Comparison of ENCODE assay signal across 21 cellular contexts in the genomic region with DNA sequence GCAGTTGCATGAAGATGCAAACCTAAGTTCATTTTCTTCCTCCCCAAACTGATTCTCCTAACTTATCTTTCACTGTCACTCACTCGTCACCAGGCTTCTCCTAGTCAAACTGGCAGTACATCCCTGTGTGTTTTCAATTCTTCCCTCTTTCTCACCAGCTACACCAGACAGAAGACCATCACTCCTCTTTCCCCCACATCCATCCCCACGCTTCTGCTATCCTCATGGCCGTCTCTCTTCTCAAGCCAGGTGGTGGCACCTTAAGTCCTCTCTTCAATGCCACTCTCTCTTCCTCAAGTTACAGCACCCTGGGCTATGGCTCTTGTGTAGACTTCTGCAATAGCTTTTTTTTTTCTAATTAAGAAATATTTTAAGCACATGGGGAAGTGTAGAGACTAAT. TPM values are rescaled to one million over a fixed set of nuclear protein-coding genes. Genes with fewer than 3 reads are reported as not detected.
A peak's percentile ranks its signal among the peaks of the same experiment; 100 is the strongest.
DNase-seq lines count a peak whose midpoint lies in the region; ATAC-seq, FAIRE-seq and TF ChIP-seq lines count a peak whose summit lies in the region.
"Had no signal": no experiment of that assay in that cellular context is flagged by ENCODE, and none has a peak within 500 bp of the region (broad histone marks: within the 10 kb centered on the region; RNA-seq: fewer than 3 reads in every experiment).

No MANE protein-coding gene starts in this region.

- H3K27ac Mint-ChIP-seq in activated CD8-positive, alpha-beta memory T cell treated with anti-CD3 and anti-CD28 coated beads, Interleukin-2, amount 10 ng/mL, durations not matched to agents 7 days and 5 days = no peak overlapping the region
- H3K27ac Mint-ChIP-seq: H9 had no signal

- H3K27me3 ChIP-seq in K562 (ENCODE audit: control insufficient read depth in 2 of 2, insufficient read depth in 2 of 2, low read length in 2 of 2) = peaks cover 4 to 14% of the 10 kb centered on the region in 2 experiments; a peak in 3 of 5 replicates
- H3K27me3 ChIP-seq in stomach = peaks cover 0 to 12% (median 7%) of the 10 kb centered on the region in 3 donors
- 0 out of 2 replicates have a peak, but pooled peaks cover 6% of the 10 kb centered on the region for H3K27me3 ChIP-seq in GM23248 (replicated peaks; ENCODE audit: insufficient read depth)
- H3K27me3 ChIP-seq: BLaER1 had no signal

- TF ChIP-seq POLR2A in K562 (conservative IDR thresholded peaks at IDR 0.05) (no peak), stomach (IDR thresholded peaks at IDR 0.05) (no peak)

- H4K20me1 ChIP-seq in K562 (replicated peaks; ENCODE audit: control insufficient read depth, insufficient read depth, low read length) (no peaks in the 10 kb centered on the region; the same call in 1 of the 2 replicates), GM23248 (ENCODE audit: insufficient read depth) (no peaks in the 10 kb centered on the region)
- H4K20me1 ChIP-seq: BLaER1 had no signal

- H3K36me3 Mint-ChIP-seq in activated CD8-positive, alpha-beta memory T cell treated with anti-CD3 and anti-CD28 coated beads, Interleukin-2, amount 10 ng/mL, durations not matched to agents 7 days and 5 days = no peaks in the 10 kb centered on the region
- H3K36me3 Mint-ChIP-seq: CD4-positive, alpha-beta memory T cell had no signal

- H3K9me3 ChIP-seq in K562 (replicated peaks; ENCODE audit: control insufficient read depth, insufficient read depth, low read depth, low read length) (no peaks in the 10 kb centered on the region), stomach (no peaks in the 10 kb centered on the region), GM23248 (ENCODE audit: low read depth) (no peaks in the 10 kb centered on the region)
- H3K9me3 ChIP-seq: BLaER1 had no signal

- intact Hi-C loops in K562 (cut with micrococcal nuclease) = no loop called here
- intact Hi-C loops in stomach (cut with DNase I; ENCODE audit: low total_unique reads) = no loop called here

- peaks cover 23% of the 10 kb centered on the region for H3K27me3 Mint-ChIP-seq in activated CD8-positive, alpha-beta memory T cell treated with anti-CD3 and anti-CD28 coated beads, Interleukin-2, amount 10 ng/mL, durations not matched to agents 7 days and 5 days

- H3K4me2 ChIP-seq in K562 (ENCODE audit: insufficient read depth, low read length) (no peak overlapping the region), GM23248 (ENCODE audit: unreplicated experiment) (no peak overlapping the region)
- H3K4me2 ChIP-seq: BLaER1 had no signal

- no TSS peak for BruUV-seq in K562 (replicated peaks; lab: Mats Ljungman, UMichigan)

- no peaks in the 10 kb centered on the region for H3F3A ChIP-seq in GM23248 (ENCODE audit: insufficient read depth)

- no peak for TF ChIP-seq RAD21 in K562 (CRISPR knock-in tag; conservative IDR thresholded peaks at IDR 0.05 in 1 of 2, IDR thresholded peaks at IDR 0.05 in 1 of 2)

- H3K4me3 ChIP-seq in K562 (no peak overlapping the region), stomach (no peak overlapping the region), GM23248 (no peak overlapping the region)
- H3K4me3 ChIP-seq: BLaER1 had no signal

- H3K9me1 ChIP-seq in K562 (ENCODE audit: control insufficient read depth, insufficient read depth, low read length) = no peaks in the 10 kb centered on the region

- no peaks in the 10 kb centered on the region for H3K9me3 Mint-ChIP-seq in activated CD8-positive, alpha-beta memory T cell treated with anti-CD3 and anti-CD28 coated beads, Interleukin-2, amount 10 ng/mL, durations not matched to agents 7 days and 5 days (ENCODE audit: low read depth)

- H3K4me1 ChIP-seq in K562 (replicated peaks in 1 of 2; ENCODE audit: control insufficient read depth in 2 of 2, insufficient read depth in 2 of 2, low read length in 2 of 2) (peaks cover 0 to 4% of the 10 kb centered on the region in 2 experiments; a peak in 3 of 5 replicates), stomach (no peaks in the 10 kb centered on the region), GM23248 (ENCODE audit: insufficient read depth) (no peaks in the 10 kb centered on the region)

- in situ Hi-C loops in K562 (cut with MboI) (no loop called here), GM23248 (cut with MboI) (no loop called here)

- no peaks in the 10 kb centered on the region for H3K79me2 ChIP-seq in K562 (ENCODE audit: control insufficient read depth, insufficient read depth, low read length)
- no peaks in the 10 kb centered on the region for H3K79me2 ChIP-seq in GM23248 (ENCODE audit: insufficient read depth)

- no peaks in the 10 kb centered on the region for H3K9me2 ChIP-seq in GM23248 (ENCODE audit: insufficient read depth)

- FAIRE-seq in K562 (lab: Jason Lieb, UNC) = no peak
- FAIRE-seq: GM12892, GM18507, H1 had no signal

- CTCF ChIA-PET in activated CD8-positive, alpha-beta memory T cell treated with anti-CD3 and anti-CD28 coated beads, Interleukin-2, amount 10 ng/mL, durations not matched to agents 7 days and 5 days (lab: Charles Lee) = interaction anchor here (1.0 to 1.1 kb wide), 2 partner anchors 12 to 59 kb away, joined by 3 read pairs; no protein-coding TSS in a partner anchor
- CTCF ChIA-PET in K562 (lab: Yijun Ruan, JAX; ENCODE audit: low intra/inter-chr PET ratio) = no interaction called here

- no peak overlapping the region for H3K9ac ChIP-seq in K562 (ENCODE audit: insufficient read depth in 1 of 2, low read depth in 2 of 2, low read length in 2 of 2)
- no peak overlapping the region for H3K9ac ChIP-seq in GM23248
- H3K9ac ChIP-seq: BLaER1 had no signal

- no peak for TF ChIP-seq EP300 in K562 (IDR thresholded peaks at IDR 0.05; ENCODE audit: low read length)
- no peak for TF ChIP-seq EP300 in stomach (IDR thresholded peaks at IDR 0.05)

- no peak for ATAC-seq in activated CD8-positive, alpha-beta memory T cell treated with anti-CD3 and anti-CD28 coated beads, Interleukin-2, amount 10 ng/mL, durations not matched to agents 7 days and 5 days
- no peak; the same call in 2 of the 3 replicates for ATAC-seq in K562
- no peak for ATAC-seq in left lobe of liver

- 5% methylated on average over 3 of the region's 3 CpGs for WGBS in K562 (ENCODE audit: insufficient coverage, low coverage, missing lambda C conversion rate)
- WGBS in stomach, 5 donors = 61 to 71% (median 64%) methylated on average over 3 of the region's 3 CpGs
- WGBS in GM23248 (ENCODE audit: low coverage in 1 of 2, low lambda C conversion rate in 2 of 2, missing lambda C conversion rate in 2 of 2), 2 experiments = 32 to 33% methylated on average over 3 of the region's 3 CpGs

- peaks cover 9% of the 10 kb centered on the region for H3K4me1 Mint-ChIP-seq in activated CD8-positive, alpha-beta memory T cell treated with anti-CD3 and anti-CD28 coated beads, Interleukin-2, amount 10 ng/mL, durations not matched to agents 7 days and 5 days

- POLR2A ChIA-PET in K562 (lab: Yijun Ruan, JAX) = interaction anchor here (0.6 to 1.3 kb wide), 4 partner anchors 11 to 18 kb away, joined by 3 to 5 read pairs (median 4); a partner anchor contains a TSS

- TF ChIP-seq CTCF in K562 (IDR thresholded peaks at IDR 0.05 in 2 of 3, conservative IDR thresholded peaks at IDR 0.05 in 1 of 3; ENCODE audit: insufficient read depth in 2 of 3, low read depth in 1 of 3, low read length in 3 of 3) (no peak), stomach (IDR thresholded peaks at IDR 0.05) (no peak)

- no peak overlapping the region for H3K4me3 Mint-ChIP-seq in activated CD8-positive, alpha-beta memory T cell treated with anti-CD3 and anti-CD28 coated beads, Interleukin-2, amount 10 ng/mL, durations not matched to agents 7 days and 5 days
- H3K4me3 Mint-ChIP-seq: CD4-positive, alpha-beta memory T cell; H9 had no signal

- H3K36me3 ChIP-seq in K562 (ENCODE audit: control insufficient read depth, insufficient read depth, low read length) (no peaks in the 10 kb centered on the region), stomach (no peaks in the 10 kb centered on the region), GM23248 (ENCODE audit: low read depth) (no peaks in the 10 kb centered on the region)
- H3K36me3 ChIP-seq: BLaER1 had no signal

- peak; percentile 3 for DNase-seq in activated CD8-positive, alpha-beta memory T cell treated with anti-CD3 and anti-CD28 coated beads, Interleukin-2, amount 50 U/mL, for 48 hours
- DNase-seq in activated CD8-positive, alpha-beta memory T cell treated with anti-CD3 and anti-CD28 coated beads, Interleukin-2, amount 10 ng/mL, durations not matched to agents 7 days and 5 days = no peak
- DNase-seq in K562 (ENCODE audit: extremely low read depth in 1 of 4, low spot score in 3 of 4) (no peak), left lobe of liver (ENCODE audit: low spot score) (peak; percentile 8), OCI-M2 (lab: John Stamatoyannopoulos, UW; ENCODE audit: unreplicated experiment) (no peak), stomach (no peak), GM23248 (no peak)
- DNase-seq: 8988T; CD4-positive, alpha-beta memory T cell; DMS153; DMS79; GDM1; H9 had no signal

- H2AFZ ChIP-seq in K562 (ENCODE audit: low read depth, low read length) = no peak overlapping the region
- H2AFZ ChIP-seq in GM23248 = no peak overlapping the region

- no peak overlapping the region for H3K27ac ChIP-seq in K562 (ENCODE audit: extremely low read depth, low read depth, low read length)
- H3K27ac ChIP-seq in stomach = no peak overlapping the region
- H3K27ac ChIP-seq in GM23248 = no peak overlapping the region
- H3K27ac ChIP-seq: BLaER1 had no signal

RNA-seq across cellular contexts. Expression of a gene that starts 14.4 kb away (rescaled TPM):
- not detected for total RNA-seq in activated CD8-positive, alpha-beta memory T cell treated with anti-CD3 and anti-CD28 coated beads, Interleukin-2, amount 10 ng/mL, durations not matched to agents 7 days and 5 days
- not detected in 2 replicates for total RNA-seq in K562 (2011; cell fraction: chromatin; rRNA removed; ENCODE audit: low replicate concordance)
- not detected in 2 replicates for total RNA-seq in K562 (2011; cell fraction: nucleolus; rRNA removed)
- total RNA-seq in K562 (2011; cell fraction: nucleoplasm; rRNA removed) = not detected in 2 replicates
- total RNA-seq in K562 (2014; rRNA removed) = not detected in 2 replicates
- total RNA-seq in K562 (2014; rRNA removed; fragmentation: Illumina TruSeq; extraction: Trizol) = not detected in 2 replicates
- not detected in 2 replicates for total RNA-seq in K562 (2015; rRNA removed; fragmentation: Illumina TruSeq; extraction: Trizol)
- total RNA-seq in K562 (2021) = not detected in 2 replicates
- not detected in 2 replicates for polyA plus RNA-seq in K562 (2011; rRNA removed)
- not detected in 2 replicates for polyA plus RNA-seq in K562 (2011; cell fraction: cytosol; rRNA removed)
- not detected in 2 replicates for polyA plus RNA-seq in K562 (2011; cell fraction: nucleus; rRNA removed)
- not detected in 2 replicates for polyA plus RNA-seq in K562 (2012)
- not detected in 2 replicates for polyA plus RNA-seq in K562 (2014; fragmentation: Illumina TruSeq; extraction: Trizol)
- not detected for polyA plus RNA-seq in K562 (2014; fragmentation: Nextera tagmentation; extraction: Ambion mirVana)
- polyA plus RNA-seq in K562 (2014; rRNA removed) = not detected in 2 replicates
- polyA minus RNA-seq in K562 (2011; rRNA and poly(A)+ RNA removed) = not detected in 2 replicates
- polyA minus RNA-seq in K562 (2011; cell fraction: cytosol; rRNA and poly(A)+ RNA removed) = not detected in 2 replicates
- not detected in 2 replicates for polyA minus RNA-seq in K562 (2011; cell fraction: nucleus; rRNA and poly(A)+ RNA removed)
- total RNA-seq in left lobe of liver = 0.28 TPM
- total RNA-seq in stomach = 10 to 100 TPM in 1 of 5 donors, not detected in 4; 19.9 TPM
- polyA plus RNA-seq in stomach = 1 to 10 TPM in 2 of 3 donors, under 1 TPM in 1; 0.23 to 5.0 (median 1.5) TPM
- not detected in 2 replicates for total RNA-seq in GM23248 (2014; rRNA removed; shearing (Covaris generic))
- not detected in 2 replicates for polyA plus RNA-seq in GM23248 (2016; fragmentation: Nextera tagmentation; extraction: Ambion mirVana)
- total RNA-seq: A673, Daoy, H1 had no signal
- polyA plus RNA-seq: CD4-positive, alpha-beta memory T cell had no signal

RNA-seq across cellular contexts. Expression of a gene that starts 23.1 kb away (rescaled TPM):
- not detected for total RNA-seq in activated CD8-positive, alpha-beta memory T cell treated with anti-CD3 and anti-CD28 coated beads, Interleukin-2, amount 10 ng/mL, durations not matched to agents 7 days and 5 days
- total RNA-seq in K562 (2011; cell fraction: chromatin; rRNA removed; ENCODE audit: low replicate concordance) = not detected in 2 replicates
- not detected in 2 replicates for total RNA-seq in K562 (2011; cell fraction: nucleolus; rRNA removed)
- not detected in 2 replicates for total RNA-seq in K562 (2011; cell fraction: nucleoplasm; rRNA removed)
- not detected in 2 replicates for total RNA-seq in K562 (2014; rRNA removed)
- not detected in 2 replicates for total RNA-seq in K562 (2014; rRNA removed; fragmentation: Illumina TruSeq; extraction: Trizol)
- not detected in 2 replicates for total RNA-seq in K562 (2015; rRNA removed; fragmentation: Illumina TruSeq; extraction: Trizol)
- total RNA-seq in K562 (2021) = not detected in 2 replicates
- polyA plus RNA-seq in K562 (2011; rRNA removed) = not detected in 2 replicates
- not detected in 2 replicates for polyA plus RNA-seq in K562 (2011; cell fraction: cytosol; rRNA removed)
- polyA plus RNA-seq in K562 (2011; cell fraction: nucleus; rRNA removed) = not detected in 2 replicates
- polyA plus RNA-seq in K562 (2012) = not detected in 2 replicates
- not detected in 2 replicates for polyA plus RNA-seq in K562 (2014; fragmentation: Illumina TruSeq; extraction: Trizol)
- not detected for polyA plus RNA-seq in K562 (2014; fragmentation: Nextera tagmentation; extraction: Ambion mirVana)
- not detected in 2 replicates for polyA plus RNA-seq in K562 (2014; rRNA removed)
- not detected in 2 replicates for polyA minus RNA-seq in K562 (2011; rRNA and poly(A)+ RNA removed)
- not detected in 2 replicates for polyA minus RNA-seq in K562 (2011; cell fraction: cytosol; rRNA and poly(A)+ RNA removed)
- not detected in 2 replicates for polyA minus RNA-seq in K562 (2011; cell fraction: nucleus; rRNA and poly(A)+ RNA removed)
- total RNA-seq in left lobe of liver = not detected
- total RNA-seq in stomach = not detected
- polyA plus RNA-seq in stomach = not detected
- not detected in 2 replicates for total RNA-seq in GM23248 (2014; rRNA removed; shearing (Covaris generic))
- polyA plus RNA-seq in GM23248 (2016; fragmentation: Nextera tagmentation; extraction: Ambion mirVana) = not detected in 2 replicates
- total RNA-seq: A673; CD4-positive, alpha-beta memory T cell; Daoy; H1; H9 had no signal
- polyA plus RNA-seq: AG04450; CD4-positive, alpha-beta memory T cell had no signal

RNA-seq across cellular contexts. Expression of a gene that starts 23.7 kb away (rescaled TPM):
- total RNA-seq in activated CD8-positive, alpha-beta memory T cell treated with anti-CD3 and anti-CD28 coated beads, Interleukin-2, amount 10 ng/mL, durations not matched to agents 7 days and 5 days = 1 to 10 TPM; 1.9 to 2.7 TPM
- total RNA-seq in K562 (2011; cell fraction: chromatin; rRNA removed; ENCODE audit: low replicate concordance) = 1.7 and 1.9 TPM in 2 replicates
- total RNA-seq in K562 (2011; cell fraction: nucleolus; rRNA removed) = 2.0 and 4.3 TPM in 2 replicates
- 3.6 and 4.0 TPM in 2 replicates for total RNA-seq in K562 (2011; cell fraction: nucleoplasm; rRNA removed)
- total RNA-seq in K562 (2014; rRNA removed) (1.8 and 2.6 TPM in 2 replicates), K562 (2014; rRNA removed; fragmentation: Illumina TruSeq; extraction: Trizol) (1.2 and 1.4 TPM in 2 replicates), K562 (2015; rRNA removed; fragmentation: Illumina TruSeq; extraction: Trizol) (0.62 and 0.64 TPM in 2 replicates), K562 (2021) (1.9 and 2.2 TPM in 2 replicates), left lobe of liver (0.08 TPM), stomach (under 1 TPM in 1 of 5 donors, not detected in 4; 0.37 TPM)
- polyA plus RNA-seq in K562 (2011; rRNA removed) (0.34 and 0.86 TPM in 2 replicates), K562 (2014; fragmentation: Illumina TruSeq; extraction: Trizol) (2.9 and 3.3 TPM in 2 replicates), K562 (2014; fragmentation: Nextera tagmentation; extraction: Ambion mirVana) (under 1 TPM; 0.20 to 0.27 TPM), K562 (2014; rRNA removed) (1.3 and 1.6 TPM in 2 replicates), stomach (under 1 TPM in 2 of 3 donors, not detected in 1; 0.08 to 0.12 TPM), GM23248 (2016; fragmentation: Nextera tagmentation; extraction: Ambion mirVana) (not detected in 2 replicates)
- polyA plus RNA-seq in K562 (2011; cell fraction: cytosol; rRNA removed) = 0.34 and 1.5 TPM in 2 replicates
- polyA plus RNA-seq in K562 (2011; cell fraction: nucleus; rRNA removed) = 0.11 and 0.46 TPM in 2 replicates
- 2.1 and 7.3 TPM in 2 replicates for polyA plus RNA-seq in K562 (2012)
- polyA minus RNA-seq in K562 (2011; rRNA and poly(A)+ RNA removed) = 0.39 and 1.2 TPM in 2 replicates
- 0.76 TPM in 1 of 2 replicates, not detected in the other for polyA minus RNA-seq in K562 (2011; cell fraction: cytosol; rRNA and poly(A)+ RNA removed)
- 0.11 and 0.54 TPM in 2 replicates for polyA minus RNA-seq in K562 (2011; cell fraction: nucleus; rRNA and poly(A)+ RNA removed)
- total RNA-seq in GM23248 (2014; rRNA removed; shearing (Covaris generic)) = not detected in 2 replicates
- total RNA-seq: A673, Daoy had no signal
- polyA plus RNA-seq: AG04450 had no signal

RNA-seq across cellular contexts. Expression of a gene that starts 50.9 kb away (rescaled TPM):
- total RNA-seq in activated CD8-positive, alpha-beta memory T cell treated with anti-CD3 and anti-CD28 coated beads, Interleukin-2, amount 10 ng/mL, durations not matched to agents 7 days and 5 days = not detected
- not detected in 2 replicates for total RNA-seq in K562 (2011; cell fraction: chromatin; rRNA removed; ENCODE audit: low replicate concordance)
- not detected in 2 replicates for total RNA-seq in K562 (2011; cell fraction: nucleolus; rRNA removed)
- not detected in 2 replicates for total RNA-seq in K562 (2011; cell fraction: nucleoplasm; rRNA removed)
- total RNA-seq in K562 (2014; rRNA removed) = not detected in 2 replicates
- not detected in 2 replicates for total RNA-seq in K562 (2014; rRNA removed; fragmentation: Illumina TruSeq; extraction: Trizol)
- total RNA-seq in K562 (2015; rRNA removed; fragmentation: Illumina TruSeq; extraction: Trizol) = not detected in 2 replicates
- not detected in 2 replicates for total RNA-seq in K562 (2021)
- polyA plus RNA-seq in K562 (2011; rRNA removed) = not detected in 2 replicates
- polyA plus RNA-seq in K562 (2011; cell fraction: cytosol; rRNA removed) = not detected in 2 replicates
- not detected in 2 replicates for polyA plus RNA-seq in K562 (2011; cell fraction: nucleus; rRNA removed)
- not detected in 2 replicates for polyA plus RNA-seq in K562 (2012)
- polyA plus RNA-seq in K562 (2014; fragmentation: Illumina TruSeq; extraction: Trizol) = not detected in 2 replicates
- not detected for polyA plus RNA-seq in K562 (2014; fragmentation: Nextera tagmentation; extraction: Ambion mirVana)
- not detected in 2 replicates for polyA plus RNA-seq in K562 (2014; rRNA removed)
- polyA minus RNA-seq in K562 (2011; rRNA and poly(A)+ RNA removed) = not detected in 2 replicates
- not detected in 2 replicates for polyA minus RNA-seq in K562 (2011; cell fraction: cytosol; rRNA and poly(A)+ RNA removed)
- not detected in 2 replicates for polyA minus RNA-seq in K562 (2011; cell fraction: nucleus; rRNA and poly(A)+ RNA removed)
- total RNA-seq in left lobe of liver = not detected
- not detected for total RNA-seq in stomach
- polyA plus RNA-seq in stomach = not detected
- not detected in 2 replicates for total RNA-seq in GM23248 (2014; rRNA removed; shearing (Covaris generic))
- not detected in 2 replicates for polyA plus RNA-seq in GM23248 (2016; fragmentation: Nextera tagmentation; extraction: Ambion mirVana)
- total RNA-seq: A673; CD4-positive, alpha-beta memory T cell; Daoy; H1; H9 had no signal
- polyA plus RNA-seq: AG04450; CD14-positive monocyte; CD4-positive, alpha-beta memory T cell; H1 had no signal

Comparison
In these comparisons a context has a peak if more than half of its experiments do, and no peak if none do; other contexts are left out.
1. DNase-seq: peak in activated CD8-positive, alpha-beta memory T cell treated with anti-CD3 and anti-CD28 coated beads, Interleukin-2, amount 50 U/mL, for 48 hours (single experiment) and left lobe of liver (single experiment); none in activated CD8-positive, alpha-beta memory T cell treated with anti-CD3 and anti-CD28 coated beads, Interleukin-2, amount 10 ng/mL, durations not matched to agents 7 days and 5 days (single experiment), K562 (0 of 4), OCI-M2 (single experiment), stomach (single experiment) and GM23248 (single experiment).